2 cellular contexts compared by ENCODE assay signal in genomic region chr1:235068155-235069121, GRCh38.
TF ChIP-seq lines count a peak whose summit lies in the region.

No MANE protein-coding gene starts in this region.

TF ChIP-seq in K562, 482 proteins besides CTCF, POLR2A, EP300 and RAD21 (continued from another document):
- TF ChIP-seq PCBP2 (IDR thresholded peaks at IDR 0.05; ENCODE audit: low read depth, low read length, poor library complexity, severe bottlenecking) (no peak), HNRNPLL (IDR thresholded peaks at IDR 0.05; ENCODE audit: low read depth, low read length, poor library complexity, severe bottlenecking) (no peak), HNRNPK (IDR thresholded peaks at IDR 0.05; ENCODE audit: low read depth, low read length, poor library complexity, severe bottlenecking) (no peak), NBN (IDR thresholded peaks at IDR 0.05; ENCODE audit: low read depth) (no peak), IRF1 (CRISPR knock-in tag; IDR thresholded peaks at IDR 0.05; ENCODE audit: borderline replicate concordance) (no peak), ETV5 (CRISPR knock-in tag; IDR thresholded peaks at IDR 0.05; ENCODE audit: low read depth) (no peak)
TF ChIP-seq in K562: peak in this region for 34.

TF ChIP-seq in HepG2, 621 proteins besides CTCF, POLR2A, EP300 and RAD21 (continued from another document and continues in another):
- TF ChIP-seq AFF4 (CRISPR knock-in tag; IDR thresholded peaks at IDR 0.05) (no peak; the same call in none of the 2 replicates), ZNF326 (CRISPR knock-in tag; IDR thresholded peaks at IDR 0.05; ENCODE audit: borderline replicate concordance) (no peak), CEBPZ (IDR thresholded peaks at IDR 0.05; ENCODE audit: low read length) (no peak), MIER2 (CRISPR knock-in tag; IDR thresholded peaks at IDR 0.05) (no peak), IKZF5 (CRISPR knock-in tag; IDR thresholded peaks at IDR 0.05) (peak; percentile 95), ZFX (CRISPR knock-in tag; IDR thresholded peaks at IDR 0.05; ENCODE audit: low read depth) (peak; percentile 69), DNMT3B (CRISPR knock-in tag; conservative IDR thresholded peaks at IDR 0.05) (no peak), ZFP37 (CRISPR knock-in tag; IDR thresholded peaks at IDR 0.05; ENCODE audit: borderline replicate concordance) (peak; percentile 70; the same call in 1 of the 2 replicates), CREBL2 (CRISPR knock-in tag; IDR thresholded peaks at IDR 0.05; ENCODE audit: borderline replicate concordance) (no peak), HOXA7 (CRISPR knock-in tag; IDR thresholded peaks at IDR 0.05) (no peak), KMT2A (CRISPR knock-in tag; IDR thresholded peaks at IDR 0.05) (0 out of 2 replicates have a peak, but pooled peaks have one; percentile 35), CHD2 (IDR thresholded peaks at IDR 0.05; ENCODE audit: low read depth, low read length) (no peak), KLF9 (CRISPR knock-in tag; IDR thresholded peaks at IDR 0.05; ENCODE audit: low read depth) (peak; percentile 39; the same call in 1 of the 2 replicates), ZMYM4 (CRISPR knock-in tag; IDR thresholded peaks at IDR 0.05) (peak; percentile 76), GRHL1 (CRISPR knock-in tag; conservative IDR thresholded peaks at IDR 0.05) (no peak), SMAD1 (CRISPR knock-in tag; IDR thresholded peaks at IDR 0.05; ENCODE audit: borderline replicate concordance, low read depth) (no peak), TCF12 (IDR thresholded peaks at IDR 0.05) (no peak), TCF12 (CRISPR knock-in tag; IDR thresholded peaks at IDR 0.05) (peak; percentile 61; the same call in 1 of the 2 replicates), HOMEZ (CRISPR knock-in tag; IDR thresholded peaks at IDR 0.05; ENCODE audit: low read depth) (peak; percentile 71; the same call in 1 of the 2 replicates), ZNF781 (CRISPR knock-in tag; IDR thresholded peaks at IDR 0.05; ENCODE audit: borderline replicate concordance, not compliant biosample characterization) (peak; percentile 21), ZNF720 (CRISPR knock-in tag; IDR thresholded peaks at IDR 0.05) (no peak), MTF1 (CRISPR knock-in tag; IDR thresholded peaks at IDR 0.05) (no peak), ZNF263 (CRISPR knock-in tag; IDR thresholded peaks at IDR 0.05) (no peak), NFYC (CRISPR knock-in tag; IDR thresholded peaks at IDR 0.05) (no peak), ZNF572 (CRISPR knock-in tag; IDR thresholded peaks at IDR 0.05) (no peak), TOPORS (CRISPR knock-in tag; IDR thresholded peaks at IDR 0.05) (no peak; the same call in 1 of the 2 replicates), SALL2 (CRISPR knock-in tag; IDR thresholded peaks at IDR 0.05) (peak; percentile 80; the same call in 1 of the 2 replicates), JARID2 (CRISPR knock-in tag; IDR thresholded peaks at IDR 0.05; ENCODE audit: insufficient replicate concordance) (no peak), STAT5B (CRISPR knock-in tag; IDR thresholded peaks at IDR 0.05) (no peak), ZNF562 (CRISPR knock-in tag; IDR thresholded peaks at IDR 0.05; ENCODE audit: borderline replicate concordance) (no peak), SIX4 (CRISPR knock-in tag; IDR thresholded peaks at IDR 0.05) (peak; percentile 85; the same call in 1 of the 2 replicates), ZNF740 (CRISPR knock-in tag; IDR thresholded peaks at IDR 0.05) (no peak), MNT (IDR thresholded peaks at IDR 0.05) (no peak), PBX3 (CRISPR knock-in tag; IDR thresholded peaks at IDR 0.05; ENCODE audit: borderline replicate concordance) (no peak)
